16 cellular contexts compared by ENCODE assay signal in the genomic region with DNA sequence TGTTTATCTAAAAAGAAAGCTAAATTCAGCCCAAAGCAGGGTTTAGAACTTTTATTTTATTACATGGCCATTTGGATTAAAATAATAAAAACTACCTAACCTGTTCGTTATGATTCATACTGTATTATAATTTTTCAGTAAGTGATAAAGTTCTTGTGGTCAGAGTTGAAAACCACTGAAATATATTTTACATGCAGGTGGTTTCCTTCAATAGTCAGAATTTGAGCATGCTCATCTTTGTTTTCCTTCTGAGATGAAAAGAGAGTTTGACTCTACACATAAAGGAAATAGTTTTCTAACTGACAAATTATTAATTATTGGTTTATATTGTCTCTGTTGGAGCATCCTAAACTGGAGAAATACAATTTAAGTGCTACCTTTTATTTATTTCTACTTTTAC.
A peak's percentile ranks its signal among the peaks of the same experiment; 100 is the strongest.
DNase-seq lines count a peak whose midpoint lies in the region; ATAC-seq and TF ChIP-seq lines count a peak whose summit lies in the region.
"Had no signal": no experiment of that assay in that cellular context is flagged by ENCODE, and none has a peak within 500 bp of the region (broad histone marks: within the 10 kb centered on the region; RNA-seq: fewer than 3 reads in every experiment).

No MANE protein-coding gene starts in this region.

- H3K79me2 ChIP-seq in MM.1S (ENCODE audit: low read length): no peaks in the 10 kb centered on the region
- H3K79me2 ChIP-seq: hepatocyte had no signal

- H3K27me3 Mint-ChIP-seq in activated T-helper 2 cell treated with anti-CD3 and anti-CD28 coated beads, Interferon-gamma antibody, Interleukin-2, Interleukin-4, amounts not matched to agents 10 μg/mL and 5 μg/mL and 100 μg/mL, durations not matched to agents 14 hours and 24 hours and 36 hours (ENCODE audit: low read depth): no peaks in the 10 kb centered on the region
- H3K27me3 Mint-ChIP-seq: activated CD4-positive, alpha-beta T cell treated with anti-CD3 and anti-CD28 coated beads for 36 hours; activated T-cell treated with anti-CD3 and anti-CD28 coated beads, Interleukin-2, amount 50 U/mL, for 24 hours had no signal

- H3K9me2 ChIP-seq in MM.1S (replicated peaks; ENCODE audit: insufficient read depth, low read length): no peaks in the 10 kb centered on the region

- peak; percentile 71 for ATAC-seq in GM19035 (IDR thresholded peaks at IDR 0.05; ENCODE audit: unreplicated experiment)
- peak; percentile 57 for ATAC-seq in GM21786 (IDR thresholded peaks at IDR 0.05; ENCODE audit: unreplicated experiment)
- ATAC-seq in HG03095 (IDR thresholded peaks at IDR 0.05; ENCODE audit: unreplicated experiment): peak; percentile 48
- ATAC-seq in GM21360 (IDR thresholded peaks at IDR 0.05; ENCODE audit: unreplicated experiment): no peak
- ATAC-seq: activated CD4-positive, alpha-beta T cell treated with anti-CD3 and anti-CD28 coated beads for 36 hours; psoas muscle had no signal

- no peaks in the 10 kb centered on the region for H3F3A ChIP-seq in MM.1S (ENCODE audit: insufficient read depth, low read length)

- no peaks in the 10 kb centered on the region for H4K20me1 ChIP-seq in MM.1S (ENCODE audit: insufficient read depth, low read length)

- intact Hi-C loops in activated T-helper 2 cell treated with anti-CD3 and anti-CD28 coated beads, Interferon-gamma antibody, Interleukin-2, Interleukin-4, amounts not matched to agents 10 μg/mL and 5 μg/mL and 100 μg/mL, durations not matched to agents 14 hours and 24 hours and 36 hours (cut with micrococcal nuclease): no loop called here

- no peak overlapping the region for H3K4me2 ChIP-seq in MM.1S (ENCODE audit: low read depth, low read length)
- H3K4me2 ChIP-seq: hepatocyte had no signal

- no peak overlapping the region for H2AFZ ChIP-seq in MM.1S (ENCODE audit: low read length)
- H2AFZ ChIP-seq: hepatocyte had no signal

- H3K27ac ChIP-seq in MM.1S (ENCODE audit: low read length): no peak overlapping the region
- H3K27ac ChIP-seq: esophagus squamous epithelium, hepatocyte, psoas muscle, thoracic aorta had no signal

- H3K4me1 ChIP-seq in MM.1S (ENCODE audit: low read length): no peaks in the 10 kb centered on the region
- H3K4me1 ChIP-seq: esophagus squamous epithelium, HAP-1, psoas muscle had no signal

- H3K9me3 Mint-ChIP-seq in activated T-helper 2 cell treated with anti-CD3 and anti-CD28 coated beads, Interferon-gamma antibody, Interleukin-2, Interleukin-4, amounts not matched to agents 10 μg/mL and 5 μg/mL and 100 μg/mL, durations not matched to agents 14 hours and 24 hours and 36 hours: no peaks in the 10 kb centered on the region
- H3K9me3 Mint-ChIP-seq: activated T-cell treated with anti-CD3 and anti-CD28 coated beads, Interleukin-2, amount 50 U/mL, for 24 hours had no signal

- H3K4me3 ChIP-seq in MM.1S (ENCODE audit: low read length): no peak overlapping the region
- H3K4me3 ChIP-seq: esophagus squamous epithelium, HAP-1, hepatocyte, psoas muscle, thoracic aorta had no signal

- H3K4me1 Mint-ChIP-seq in activated T-helper 2 cell treated with anti-CD3 and anti-CD28 coated beads, Interferon-gamma antibody, Interleukin-2, Interleukin-4, amounts not matched to agents 10 μg/mL and 5 μg/mL and 100 μg/mL, durations not matched to agents 14 hours and 24 hours and 36 hours (ENCODE audit: low read depth): no peaks in the 10 kb centered on the region
- H3K4me1 Mint-ChIP-seq: activated CD4-positive, alpha-beta T cell treated with anti-CD3 and anti-CD28 coated beads for 36 hours had no signal

- H3K9ac ChIP-seq in MM.1S (ENCODE audit: low read length): no peak overlapping the region

- H3K36me3 ChIP-seq in MM.1S (replicated peaks; ENCODE audit: insufficient read depth, low read length): no peaks in the 10 kb centered on the region
- H3K36me3 ChIP-seq: esophagus squamous epithelium, HAP-1, thoracic aorta had no signal

- H3K4me3 Mint-ChIP-seq in activated T-helper 2 cell treated with anti-CD3 and anti-CD28 coated beads, Interferon-gamma antibody, Interleukin-2, Interleukin-4, amounts not matched to agents 10 μg/mL and 5 μg/mL and 100 μg/mL, durations not matched to agents 14 hours and 24 hours and 36 hours (ENCODE audit: low read depth): no peak overlapping the region
- H3K4me3 Mint-ChIP-seq: activated CD4-positive, alpha-beta T cell treated with anti-CD3 and anti-CD28 coated beads for 36 hours; activated T-cell treated with anti-CD3 and anti-CD28 coated beads, Interleukin-2, amount 50 U/mL, for 24 hours had no signal

- TF ChIP-seq CTCF in MM.1S (IDR thresholded peaks at IDR 0.05; ENCODE audit: low read length): no peak

- DNase-seq in MM.1S (peak; percentile 39), NCI-H2196 treated with DMSO at 0.1 percent for 48 hours (lab: John Stamatoyannopoulos, UW; ENCODE audit: unreplicated experiment) (no peak), NOMO-1 (lab: John Stamatoyannopoulos, UW; ENCODE audit: unreplicated experiment in 2 of 2) (no peak)
- no peak for DNase-seq in activated T-helper 2 cell treated with anti-CD3 and anti-CD28 coated beads, Interferon-gamma antibody, Interleukin-2, Interleukin-4, amounts not matched to agents 10 μg/mL and 5 μg/mL and 100 μg/mL, durations not matched to agents 14 hours and 24 hours and 36 hours (ENCODE audit: low spot score)
- DNase-seq: activated CD4-positive, alpha-beta T cell treated with anti-CD3 and anti-CD28 coated beads for 36 hours; activated T-cell treated with anti-CD3 and anti-CD28 coated beads, Interleukin-2, amount 50 U/mL, for 24 hours; esophagus squamous epithelium; NCI-H345; psoas muscle had no signal

- no peaks in the 10 kb centered on the region for H3K27me3 ChIP-seq in MM.1S (replicated peaks; ENCODE audit: insufficient read depth, low read length)
- H3K27me3 ChIP-seq: esophagus squamous epithelium, hepatocyte had no signal

- no peaks in the 10 kb centered on the region for H3K36me3 Mint-ChIP-seq in activated T-helper 2 cell treated with anti-CD3 and anti-CD28 coated beads, Interferon-gamma antibody, Interleukin-2, Interleukin-4, amounts not matched to agents 10 μg/mL and 5 μg/mL and 100 μg/mL, durations not matched to agents 14 hours and 24 hours and 36 hours (ENCODE audit: low read depth)

- H3K9me3 ChIP-seq in MM.1S (replicated peaks; ENCODE audit: insufficient read depth, low read length): no peaks in the 10 kb centered on the region
- H3K9me3 ChIP-seq: HAP-1, psoas muscle, thoracic aorta had no signal

- H3K27ac Mint-ChIP-seq in activated T-helper 2 cell treated with anti-CD3 and anti-CD28 coated beads, Interferon-gamma antibody, Interleukin-2, Interleukin-4, amounts not matched to agents 10 μg/mL and 5 μg/mL and 100 μg/mL, durations not matched to agents 14 hours and 24 hours and 36 hours: no peak overlapping the region
- H3K27ac Mint-ChIP-seq: activated CD4-positive, alpha-beta T cell treated with anti-CD3 and anti-CD28 coated beads for 36 hours; activated T-cell treated with anti-CD3 and anti-CD28 coated beads, Interleukin-2, amount 50 U/mL, for 24 hours had no signal
